In genomic region chr7:100130608-100131453, GRCh38 we compare ENCODE assay signal across 1 cellular context.
TF ChIP-seq lines count a peak whose summit lies in the region.

No MANE protein-coding gene starts in this region.

TF ChIP-seq in K562, 482 proteins besides CTCF, POLR2A, EP300 and RAD21 (continued from another document and continues in another):
- TF ChIP-seq HNRNPK (IDR thresholded peaks at IDR 0.05; ENCODE audit: low read depth, low read length, poor library complexity, severe bottlenecking) (no peak), XRCC3 (IDR thresholded peaks at IDR 0.05) (no peak), DIDO1 (tag; IDR thresholded peaks at IDR 0.05; ENCODE audit: low read depth) (no peak), TCF7L2 (IDR thresholded peaks at IDR 0.05; ENCODE audit: low read depth, low read length) (no peak), NFE2L1 (tag; IDR thresholded peaks at IDR 0.05; ENCODE audit: borderline replicate concordance, low read depth) (no peak), PPARD (CRISPR knock-in tag; IDR thresholded peaks at IDR 0.05) (no peak), MCM3 (IDR thresholded peaks at IDR 0.05) (no peak), SIN3B (IDR thresholded peaks at IDR 0.05; ENCODE audit: low read depth) (no peak), DMBX1 (CRISPR knock-in tag; IDR thresholded peaks at IDR 0.05; ENCODE audit: borderline replicate concordance) (peak; percentile 22; the same call in 1 of the 2 replicates), HSF4 (CRISPR knock-in tag; IDR thresholded peaks at IDR 0.05; ENCODE audit: borderline replicate concordance) (no peak), MCM7 (IDR thresholded peaks at IDR 0.05) (no peak), ZNF224 (CRISPR knock-in tag; IDR thresholded peaks at IDR 0.05) (no peak), NR1H2 (CRISPR knock-in tag; IDR thresholded peaks at IDR 0.05) (no peak), PTBP1 (IDR thresholded peaks at IDR 0.05; ENCODE audit: low read depth, low read length) (0 out of 2 replicates have a peak, but pooled peaks have one; percentile 47), SMAD3 (CRISPR knock-in tag; conservative IDR thresholded peaks at IDR 0.05) (no peak), MNT (conservative IDR thresholded peaks at IDR 0.05) (no peak; a peak in 2 of 4 replicates), BRD4 (IDR thresholded peaks at IDR 0.05) (no peak), ZFX (CRISPR knock-in tag; IDR thresholded peaks at IDR 0.05) (no peak), FOXO4 (CRISPR knock-in tag; IDR thresholded peaks at IDR 0.05) (no peak), MTF1 (CRISPR knock-in tag; IDR thresholded peaks at IDR 0.05; ENCODE audit: borderline replicate concordance) (no peak), KLF6 (CRISPR knock-in tag; IDR thresholded peaks at IDR 0.05; ENCODE audit: borderline replicate concordance) (no peak), ZNF23 (CRISPR knock-in tag; IDR thresholded peaks at IDR 0.05) (no peak), NFXL1 (CRISPR knock-in tag; IDR thresholded peaks at IDR 0.05) (0 out of 2 replicates have a peak, but pooled peaks have one; percentile 15), MLX (CRISPR knock-in tag; conservative IDR thresholded peaks at IDR 0.05) (no peak), NCOA1 (IDR thresholded peaks at IDR 0.05; ENCODE audit: low read depth) (peak; percentile 34; the same call in 1 of the 2 replicates), MYC (IDR thresholded peaks at IDR 0.05; ENCODE audit: low read depth, low read length) (no peak), MYC (CRISPR knock-in tag; IDR thresholded peaks at IDR 0.05; ENCODE audit: borderline replicate concordance, low read depth) (no peak), ZNF175 (CRISPR knock-in tag; IDR thresholded peaks at IDR 0.05; ENCODE audit: low read depth) (no peak), ZNF77 (CRISPR knock-in tag; IDR thresholded peaks at IDR 0.05) (no peak), HNRNPUL1 (IDR thresholded peaks at IDR 0.05; ENCODE audit: low read length) (no peak), ATF4 (CRISPR knock-in tag; IDR thresholded peaks at IDR 0.05) (no peak), MIER1 (IDR thresholded peaks at IDR 0.05; ENCODE audit: low read depth) (peak; percentile 64; the same call in 1 of the 2 replicates), SFPQ (IDR thresholded peaks at IDR 0.05; ENCODE audit: low read depth, low read length) (no peak)
- TF ChIP-seq, protein P1, sequence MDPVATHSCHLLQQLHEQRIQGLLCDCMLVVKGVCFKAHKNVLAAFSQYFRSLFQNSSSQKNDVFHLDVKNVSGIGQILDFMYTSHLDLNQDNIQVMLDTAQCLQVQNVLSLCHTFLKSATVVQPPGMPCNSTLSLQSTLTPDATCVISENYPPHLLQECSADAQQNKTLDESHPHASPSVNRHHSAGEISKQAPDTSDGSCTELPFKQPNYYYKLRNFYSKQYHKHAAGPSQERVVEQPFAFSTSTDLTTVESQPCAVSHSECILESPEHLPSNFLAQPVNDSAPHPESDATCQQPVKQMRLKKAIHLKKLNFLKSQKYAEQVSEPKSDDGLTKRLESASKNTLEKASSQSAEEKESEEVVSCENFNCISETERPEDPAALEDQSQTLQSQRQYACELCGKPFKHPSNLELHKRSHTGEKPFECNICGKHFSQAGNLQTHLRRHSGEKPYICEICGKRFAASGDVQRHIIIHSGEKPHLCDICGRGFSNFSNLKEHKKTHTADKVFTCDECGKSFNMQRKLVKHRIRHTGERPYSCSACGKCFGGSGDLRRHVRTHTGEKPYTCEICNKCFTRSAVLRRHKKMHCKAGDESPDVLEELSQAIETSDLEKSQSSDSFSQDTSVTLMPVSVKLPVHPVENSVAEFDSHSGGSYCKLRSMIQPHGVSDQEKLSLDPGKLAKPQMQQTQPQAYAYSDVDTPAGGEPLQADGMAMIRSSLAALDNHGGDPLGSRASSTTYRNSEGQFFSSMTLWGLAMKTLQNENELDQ (CRISPR knock-in tag; IDR thresholded peaks at IDR 0.05; ENCODE audit: borderline replicate concordance), result no peak
- TF ChIP-seq, protein P2, sequence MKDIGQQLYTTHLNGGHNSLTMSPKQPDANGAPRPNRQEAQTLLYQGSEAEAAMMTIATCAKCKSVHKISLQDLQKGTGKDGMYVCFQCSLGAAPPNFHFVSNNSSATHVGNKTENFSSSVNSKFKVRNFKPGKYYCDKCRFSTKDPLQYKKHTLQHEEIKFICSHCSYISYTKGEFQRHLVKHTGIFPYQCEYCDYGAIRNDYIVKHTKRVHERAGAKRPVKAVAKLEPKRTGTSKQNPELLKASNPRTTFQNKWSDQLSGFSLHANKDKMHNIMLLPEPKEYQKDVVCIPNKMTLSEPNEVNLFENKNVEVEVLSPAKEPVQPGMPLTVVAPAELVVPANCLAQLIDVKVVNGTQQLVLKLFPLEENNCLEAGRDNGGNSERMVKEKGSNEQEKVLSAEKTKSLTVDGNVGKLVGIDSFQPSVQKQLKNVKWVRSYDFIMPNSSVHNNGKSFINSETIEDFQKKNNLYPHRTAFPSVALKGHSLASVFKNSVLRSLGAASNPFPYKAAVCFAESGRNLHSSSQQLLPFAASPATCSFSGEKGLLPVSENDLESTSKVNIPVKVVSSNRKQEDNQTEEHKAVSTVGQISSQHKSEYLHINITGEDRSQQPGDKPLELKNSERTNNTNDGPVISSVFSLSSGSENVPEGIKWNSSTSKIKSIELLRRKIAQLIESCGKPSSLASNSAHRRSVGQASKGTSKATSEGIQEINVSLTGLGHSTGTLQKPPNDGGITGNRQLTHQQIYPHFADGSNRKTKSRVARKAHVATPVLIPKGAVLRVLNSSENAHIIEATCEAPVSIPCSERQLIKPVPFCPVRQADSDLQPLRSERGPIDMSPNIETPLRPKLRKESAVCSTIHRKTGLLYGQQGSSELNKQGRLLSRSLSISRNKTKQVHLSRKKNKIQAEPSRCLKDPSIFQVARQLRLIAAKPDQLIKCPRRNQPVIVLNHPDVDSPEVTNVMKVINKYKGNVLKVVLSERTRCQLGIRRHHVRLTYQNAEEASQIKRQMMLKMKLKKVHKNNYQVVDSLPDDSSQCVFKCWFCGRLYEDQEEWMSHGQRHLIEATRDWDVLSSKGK (CRISPR knock-in tag; IDR thresholded peaks at IDR 0.05), result no peak
- TF ChIP-seq, protein P3, sequence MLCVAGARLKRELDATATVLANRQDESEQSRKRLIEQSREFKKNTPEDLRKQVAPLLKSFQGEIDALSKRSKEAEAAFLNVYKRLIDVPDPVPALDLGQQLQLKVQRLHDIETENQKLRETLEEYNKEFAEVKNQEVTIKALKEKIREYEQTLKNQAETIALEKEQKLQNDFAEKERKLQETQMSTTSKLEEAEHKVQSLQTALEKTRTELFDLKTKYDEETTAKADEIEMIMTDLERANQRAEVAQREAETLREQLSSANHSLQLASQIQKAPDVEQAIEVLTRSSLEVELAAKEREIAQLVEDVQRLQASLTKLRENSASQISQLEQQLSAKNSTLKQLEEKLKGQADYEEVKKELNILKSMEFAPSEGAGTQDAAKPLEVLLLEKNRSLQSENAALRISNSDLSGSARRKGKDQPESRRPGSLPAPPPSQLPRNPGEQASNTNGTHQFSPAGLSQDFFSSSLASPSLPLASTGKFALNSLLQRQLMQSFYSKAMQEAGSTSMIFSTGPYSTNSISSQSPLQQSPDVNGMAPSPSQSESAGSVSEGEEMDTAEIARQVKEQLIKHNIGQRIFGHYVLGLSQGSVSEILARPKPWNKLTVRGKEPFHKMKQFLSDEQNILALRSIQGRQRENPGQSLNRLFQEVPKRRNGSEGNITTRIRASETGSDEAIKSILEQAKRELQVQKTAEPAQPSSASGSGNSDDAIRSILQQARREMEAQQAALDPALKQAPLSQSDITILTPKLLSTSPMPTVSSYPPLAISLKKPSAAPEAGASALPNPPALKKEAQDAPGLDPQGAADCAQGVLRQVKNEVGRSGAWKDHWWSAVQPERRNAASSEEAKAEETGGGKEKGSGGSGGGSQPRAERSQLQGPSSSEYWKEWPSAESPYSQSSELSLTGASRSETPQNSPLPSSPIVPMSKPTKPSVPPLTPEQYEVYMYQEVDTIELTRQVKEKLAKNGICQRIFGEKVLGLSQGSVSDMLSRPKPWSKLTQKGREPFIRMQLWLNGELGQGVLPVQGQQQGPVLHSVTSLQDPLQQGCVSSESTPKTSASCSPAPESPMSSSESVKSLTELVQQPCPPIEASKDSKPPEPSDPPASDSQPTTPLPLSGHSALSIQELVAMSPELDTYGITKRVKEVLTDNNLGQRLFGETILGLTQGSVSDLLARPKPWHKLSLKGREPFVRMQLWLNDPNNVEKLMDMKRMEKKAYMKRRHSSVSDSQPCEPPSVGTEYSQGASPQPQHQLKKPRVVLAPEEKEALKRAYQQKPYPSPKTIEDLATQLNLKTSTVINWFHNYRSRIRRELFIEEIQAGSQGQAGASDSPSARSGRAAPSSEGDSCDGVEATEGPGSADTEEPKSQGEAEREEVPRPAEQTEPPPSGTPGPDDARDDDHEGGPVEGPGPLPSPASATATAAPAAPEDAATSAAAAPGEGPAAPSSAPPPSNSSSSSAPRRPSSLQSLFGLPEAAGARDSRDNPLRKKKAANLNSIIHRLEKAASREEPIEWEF (CRISPR knock-in tag; IDR thresholded peaks at IDR 0.05), result no peak
- TF ChIP-seq, protein P4, sequence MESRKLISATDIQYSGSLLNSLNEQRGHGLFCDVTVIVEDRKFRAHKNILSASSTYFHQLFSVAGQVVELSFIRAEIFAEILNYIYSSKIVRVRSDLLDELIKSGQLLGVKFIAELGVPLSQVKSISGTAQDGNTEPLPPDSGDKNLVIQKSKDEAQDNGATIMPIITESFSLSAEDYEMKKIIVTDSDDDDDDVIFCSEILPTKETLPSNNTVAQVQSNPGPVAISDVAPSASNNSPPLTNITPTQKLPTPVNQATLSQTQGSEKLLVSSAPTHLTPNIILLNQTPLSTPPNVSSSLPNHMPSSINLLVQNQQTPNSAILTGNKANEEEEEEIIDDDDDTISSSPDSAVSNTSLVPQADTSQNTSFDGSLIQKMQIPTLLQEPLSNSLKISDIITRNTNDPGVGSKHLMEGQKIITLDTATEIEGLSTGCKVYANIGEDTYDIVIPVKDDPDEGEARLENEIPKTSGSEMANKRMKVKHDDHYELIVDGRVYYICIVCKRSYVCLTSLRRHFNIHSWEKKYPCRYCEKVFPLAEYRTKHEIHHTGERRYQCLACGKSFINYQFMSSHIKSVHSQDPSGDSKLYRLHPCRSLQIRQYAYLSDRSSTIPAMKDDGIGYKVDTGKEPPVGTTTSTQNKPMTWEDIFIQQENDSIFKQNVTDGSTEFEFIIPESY (CRISPR knock-in tag; IDR thresholded peaks at IDR 0.05), result peak; percentile 32; the same call in 1 of the 2 replicates
